ENCODE assay signal across 15 cellular contexts in the genomic region with DNA sequence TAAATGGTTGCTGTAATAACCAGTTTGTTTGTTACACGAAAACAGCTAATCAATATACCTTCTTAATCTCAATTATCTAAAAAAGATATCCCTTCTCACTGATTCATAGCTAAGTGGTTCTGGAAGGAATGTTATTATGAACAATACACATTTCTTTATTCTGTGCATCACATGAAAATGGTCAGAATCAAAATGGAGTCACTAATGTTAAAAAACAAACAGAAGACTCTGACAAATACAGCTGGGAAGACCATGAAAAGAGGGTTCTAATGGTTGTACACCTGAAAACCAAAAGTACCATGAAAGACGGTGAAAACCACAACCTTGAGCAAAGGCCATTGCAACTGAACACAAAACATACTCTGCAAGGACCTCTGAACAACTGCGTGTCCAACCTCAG. TPM values are rescaled to one million over a fixed set of nuclear protein-coding genes. Genes with fewer than 3 reads are reported as not detected.
"Had no signal": no experiment of that assay in that cellular context is flagged by ENCODE, and none has a peak within 500 bp of the region (broad histone marks: within the 10 kb centered on the region; RNA-seq: fewer than 3 reads in every experiment).

No MANE protein-coding gene starts in this region.

RNA-seq across cellular contexts. Expression of a gene that starts 1.9 kb away (rescaled TPM):
- total RNA-seq: activated naive CD4-positive, alpha-beta T cell treated with anti-CD3 and anti-CD28 coated beads for 36 hours; activated naive CD4-positive, alpha-beta T cell treated with anti-CD3 and anti-CD28 coated beads, Interleukin-2, amount 50 U/mL, for 72 hours; activated naive CD8-positive, alpha-beta T cell treated with anti-CD3 and anti-CD28 coated beads for 36 hours; activated naive CD8-positive, alpha-beta T cell treated with anti-CD3 and anti-CD28 coated beads, Interleukin-2, amount 10 ng/mL, durations not matched to agents 7 days and 5 days; activated T-cell treated with anti-CD3 and anti-CD28 coated beads, Interleukin-2, amount 50 U/mL, for 72 hours; activated T-helper 1 cell treated with anti-CD3 and anti-CD28 coated beads, Interleukin-12 subunit alpha, Interleukin-12 subunit beta, Interleukin-2, Interleukin-4 antibody, amounts not matched to agents 30 ng/mL and 10 ng/mL and 1 ng/mL, durations not matched to agents 14 hours and 24 hours and 36 hours; activated T-helper 17 cell treated with anti-CD3 and anti-CD28 coated beads, Interleukin-2, amount 50 U/mL, for 72 hours; activated T-helper 2 cell treated with anti-CD3 and anti-CD28 coated beads, Interferon-gamma antibody, Interleukin-2, Interleukin-4, amounts not matched to agents 10 μg/mL and 5 μg/mL and 100 μg/mL, durations not matched to agents 14 hours and 24 hours and 36 hours; ascending aorta; cardiac septum; chondrocyte had no signal

RNA-seq across cellular contexts. Expression of a gene that starts 23.5 kb away (rescaled TPM):
- total RNA-seq: activated naive CD4-positive, alpha-beta T cell treated with anti-CD3 and anti-CD28 coated beads for 36 hours; activated naive CD4-positive, alpha-beta T cell treated with anti-CD3 and anti-CD28 coated beads, Interleukin-2, amount 50 U/mL, for 72 hours; activated naive CD8-positive, alpha-beta T cell treated with anti-CD3 and anti-CD28 coated beads for 36 hours; activated naive CD8-positive, alpha-beta T cell treated with anti-CD3 and anti-CD28 coated beads, Interleukin-2, amount 10 ng/mL, durations not matched to agents 7 days and 5 days; activated T-cell treated with anti-CD3 and anti-CD28 coated beads, Interleukin-2, amount 50 U/mL, for 4 hours; activated T-cell treated with anti-CD3 and anti-CD28 coated beads, Interleukin-2, amount 50 U/mL, for 72 hours; activated T-helper 1 cell treated with anti-CD3 and anti-CD28 coated beads, Interleukin-12 subunit alpha, Interleukin-12 subunit beta, Interleukin-2, Interleukin-4 antibody, amounts not matched to agents 30 ng/mL and 10 ng/mL and 1 ng/mL, durations not matched to agents 14 hours and 24 hours and 36 hours; activated T-helper 17 cell treated with anti-CD3 and anti-CD28 coated beads, Interleukin-2, amount 50 U/mL, for 72 hours; activated T-helper 2 cell treated with anti-CD3 and anti-CD28 coated beads, Interferon-gamma antibody, Interleukin-2, Interleukin-4, amounts not matched to agents 10 μg/mL and 5 μg/mL and 100 μg/mL, durations not matched to agents 14 hours and 24 hours and 36 hours; ascending aorta; astrocyte; cardiac septum; cerebellum; chondrocyte had no signal
- polyA plus RNA-seq: aorta had no signal
